ENCODE assay signal across 27 cellular contexts in genomic region chr7:155928583-155929145, GRCh38.
"Had no signal": no experiment of that assay in that cellular context is flagged by ENCODE, and none has a peak within 500 bp of the region (broad histone marks: within the 10 kb centered on the region; RNA-seq: fewer than 3 reads in every experiment).

No MANE protein-coding gene starts in this region.

- DNase-seq: activated CD4-positive, alpha-beta memory T cell treated with anti-CD3 and anti-CD28 coated beads for 36 hours; activated CD4-positive, alpha-beta T cell treated with anti-CD3 and anti-CD28 coated beads, Interleukin-2, amount 10 ng/mL, durations not matched to agents 7 days and 5 days; activated CD4-positive, CD25-positive, alpha-beta regulatory T cell; activated CD8-positive, alpha-beta memory T cell treated with anti-CD3 and anti-CD28 coated beads for 24 hours; activated gamma-delta T cell treated with Interleukin-2 at 50 U/mL for 16 hours; activated naive CD4-positive, alpha-beta T cell treated with anti-CD3 and anti-CD28 coated beads, Interleukin-2, amount 10 ng/mL, durations not matched to agents 7 days and 5 days; activated naive CD8-positive, alpha-beta T cell treated with anti-CD3 and anti-CD28 coated beads for 36 hours; activated T-cell treated with anti-CD3 and anti-CD28 coated beads, Interleukin-2, amount 50 U/mL, for 4 hours; brain microvascular endothelial cell; MG63; MV-4-11; NCI-H1092 treated with DMSO at 0.1 percent for 48 hours; NCI-H1417 treated with DMSO at 0.1 percent for 48 hours; NCI-H1694; NCI-H2029; NCI-H2107; NCI-H2171 treated with DMSO at 0.1 percent for 48 hours; NCI-H226; NCI-H526 treated with DMSO at 0.1 percent for 48 hours; NK-92 treated with Interleukin-12 subunit alpha and Interleukin-12 subunit beta, amount 100 ng/mL, for 24 hours; Peyer's patch; SHP77; T-helper 1 cell had no signal

- H3K27me3 ChIP-seq: cardiac muscle cell, MG63, Peyer's patch had no signal

- H3K27ac ChIP-seq: brain microvascular endothelial cell, cardiac muscle cell, KMS-11, Peyer's patch, SJSA1, VCaP had no signal

- H3K4me2 ChIP-seq: KMS-11 had no signal

- H3K9ac ChIP-seq: KMS-11 had no signal

- H3K9me3 ChIP-seq: MG63, Peyer's patch, SJSA1 had no signal

- H3K4me3 ChIP-seq: cardiac muscle cell, MG63, Peyer's patch, SJSA1 had no signal

- H3K4me1 ChIP-seq: Peyer's patch, SJSA1 had no signal

- H3K36me3 ChIP-seq: brain microvascular endothelial cell, cardiac muscle cell, MG63, Peyer's patch, SJSA1 had no signal
